Comparison of ENCODE assay signal across 19 cellular contexts in genomic region chr10:12795723-12796122, GRCh38.
"Had no signal": no experiment of that assay in that cellular context is flagged by ENCODE, and none has a peak within 500 bp of the region (broad histone marks: within the 10 kb centered on the region; RNA-seq: fewer than 3 reads in every experiment).

No MANE protein-coding gene starts in this region.

- H3K27me3 ChIP-seq: cardiac muscle cell, heart right ventricle, testis, upper lobe of right lung had no signal

- DNase-seq: activated CD4-positive, alpha-beta T cell treated with anti-CD3 and anti-CD28 coated beads, Interleukin-2, amount 50 U/mL, for 1 hour; activated CD4-positive, CD25-positive, alpha-beta regulatory T cell treated with anti-CD3 and anti-CD28 coated beads, Interleukin-2, amount 50 U/mL, for 72 hours; activated CD8-positive, alpha-beta memory T cell treated with anti-CD3 and anti-CD28 coated beads for 24 hours; activated CD8-positive, alpha-beta memory T cell treated with anti-CD3 and anti-CD28 coated beads, Interleukin-2, amount 50 U/mL, for 48 hours; activated effector memory CD4-positive, alpha-beta T cell treated with anti-CD3 and anti-CD28 coated beads, Interleukin-2, amount 50 U/mL, for 16 hours; activated naive CD4-positive, alpha-beta T cell treated with anti-CD3 and anti-CD28 coated beads, Interleukin-2, amount 50 U/mL, for 16 hours; activated T-cell treated with anti-CD3 and anti-CD28 coated beads, Interleukin-2, amount 50 U/mL, for 48 hours; foreskin melanocyte; heart right ventricle; kidney glomerular epithelial cell; natural killer cell; retina; SIG-M5; stimulated activated naive CD8-positive, alpha-beta T cell treated with anti-CD3 and anti-CD28 coated beads, Interleukin-15, amount 100 ng/mL, for 72 hours; T1000; testis; upper lobe of right lung had no signal

- H3K4me3 Mint-ChIP-seq: natural killer cell; stimulated activated naive CD8-positive, alpha-beta T cell treated with anti-CD3 and anti-CD28 coated beads, Interleukin-15, amount 100 ng/mL, for 72 hours had no signal

- H3K36me3 ChIP-seq: cardiac muscle cell, heart right ventricle, upper lobe of right lung had no signal

- H3K4me3 ChIP-seq: cardiac muscle cell, heart right ventricle, testis, upper lobe of right lung had no signal

- H3K9me3 Mint-ChIP-seq: natural killer cell; stimulated activated naive CD8-positive, alpha-beta T cell treated with anti-CD3 and anti-CD28 coated beads, Interleukin-15, amount 100 ng/mL, for 72 hours had no signal

- H3K4me1 ChIP-seq: testis, upper lobe of right lung had no signal

- H3K27ac Mint-ChIP-seq: natural killer cell; stimulated activated naive CD8-positive, alpha-beta T cell treated with anti-CD3 and anti-CD28 coated beads, Interleukin-15, amount 100 ng/mL, for 72 hours had no signal

- ATAC-seq: natural killer cell; stimulated activated naive CD8-positive, alpha-beta T cell treated with anti-CD3 and anti-CD28 coated beads, Interleukin-15, amount 100 ng/mL, for 72 hours; upper lobe of right lung had no signal

- H3K27me3 Mint-ChIP-seq: stimulated activated naive CD8-positive, alpha-beta T cell treated with anti-CD3 and anti-CD28 coated beads, Interleukin-15, amount 100 ng/mL, for 72 hours had no signal

- H3K27ac ChIP-seq: cardiac muscle cell, testis, upper lobe of right lung, VCaP had no signal

- H3K9me3 ChIP-seq: testis, upper lobe of right lung had no signal

- H3K4me1 Mint-ChIP-seq: natural killer cell; stimulated activated naive CD8-positive, alpha-beta T cell treated with anti-CD3 and anti-CD28 coated beads, Interleukin-15, amount 100 ng/mL, for 72 hours had no signal
